Comparison of ENCODE assay signal across 18 cellular contexts in genomic region chr5:168659286-168659847, GRCh38.
"Had no signal": no experiment of that assay in that cellular context is flagged by ENCODE, and none has a peak within 500 bp of the region (broad histone marks: within the 10 kb centered on the region; RNA-seq: fewer than 3 reads in every experiment).

No MANE protein-coding gene starts in this region.

- H3K36me3 Mint-ChIP-seq: immature natural killer cell, naive B cell had no signal

- H3K27me3 ChIP-seq: esophagus muscularis mucosa, gastroesophageal sphincter, sigmoid colon, stomach had no signal

- H3K9me3 Mint-ChIP-seq: immature natural killer cell, naive B cell, nephron, type B pancreatic cell had no signal

- DNase-seq: effector CD8-positive, alpha-beta T cell; foreskin fibroblast; glutamatergic neuron; immature natural killer cell; naive B cell; posterior cingulate gyrus; sigmoid colon; stimulated activated CD4-positive, alpha-beta T cell treated with anti-CD3 and anti-CD28 coated beads, Interleukin-12 subunit alpha, Interleukin-12 subunit beta, amount 100 ng/mL, for 4 hours; stimulated activated naive CD4-positive, alpha-beta T cell; substantia nigra had no signal

- H3K4me1 Mint-ChIP-seq: immature natural killer cell, naive B cell had no signal

- ATAC-seq: gastroesophageal sphincter had no signal

- H3K9me3 ChIP-seq: esophagus muscularis mucosa, gastroesophageal sphincter, sigmoid colon, stomach, thoracic aorta had no signal

- H3K27ac ChIP-seq: coronary artery, esophagus muscularis mucosa, gastroesophageal sphincter, sigmoid colon, stomach, thoracic aorta had no signal

- H3K4me3 Mint-ChIP-seq: immature natural killer cell, naive B cell, nephron, type B pancreatic cell had no signal

- H3K36me3 ChIP-seq: sigmoid colon, stomach had no signal

- H3K27ac Mint-ChIP-seq: immature natural killer cell, naive B cell had no signal

- H3K4me3 ChIP-seq: coronary artery, esophagus muscularis mucosa, gastroesophageal sphincter, sigmoid colon, skin epidermis, stomach, thoracic aorta had no signal
